ENCODE assay signal across 9 cellular contexts in genomic region chr14:24179961-24180726, GRCh38. TPM values are rescaled to one million over a fixed set of nuclear protein-coding genes. Genes with fewer than 3 reads are reported as not detected.
A peak's percentile ranks its signal among the peaks of the same experiment; 100 is the strongest.
DNase-seq lines count a peak whose midpoint lies in the region; ATAC-seq and TF ChIP-seq lines count a peak whose summit lies in the region.
"Had no signal": no experiment of that assay in that cellular context is flagged by ENCODE, and none has a peak within 500 bp of the region (broad histone marks: within the 10 kb centered on the region; RNA-seq: fewer than 3 reads in every experiment).

No MANE protein-coding gene starts in this region.

- H3K9me3 ChIP-seq in HEK293 (ENCODE audit: control insufficient read depth, insufficient read depth, low read depth, low read length) = no peaks in the 10 kb centered on the region
- H3K9me3 ChIP-seq in spleen = no peaks in the 10 kb centered on the region

- H3K27me3 Mint-ChIP-seq in activated naive CD8-positive, alpha-beta T cell treated with anti-CD3 and anti-CD28 coated beads, Interleukin-2, amount 50 U/mL, for 24 hours = no peaks in the 10 kb centered on the region

- no peak for DNase-seq in activated naive CD8-positive, alpha-beta T cell treated with anti-CD3 and anti-CD28 coated beads, Interleukin-2, amount 50 U/mL, for 24 hours
- DNase-seq in left ventricle myocardium superior (no peak), spleen (peak; percentile 41), GM13977 (ENCODE audit: low spot score) (no peak), SW480 (ENCODE audit: low spot score) (no peak)
- DNase-seq: RPMI8226 had no signal

- H3K4me3 ChIP-seq in HEK293 (ENCODE audit: low read depth, low read length) (no peak overlapping the region), spleen (no peak overlapping the region)

- WGBS in spleen, 5 donors = 76 to 87% (median 81%) methylated on average over 7 to 16 of the region's 16 CpGs

- no peak overlapping the region for H3K4me3 Mint-ChIP-seq in activated naive CD8-positive, alpha-beta T cell treated with anti-CD3 and anti-CD28 coated beads, Interleukin-2, amount 50 U/mL, for 24 hours

- TF ChIP-seq POLR2A in spleen (IDR thresholded peaks at IDR 0.05) = no peak

- no peaks in the 10 kb centered on the region for H3K9me3 Mint-ChIP-seq in activated naive CD8-positive, alpha-beta T cell treated with anti-CD3 and anti-CD28 coated beads, Interleukin-2, amount 50 U/mL, for 24 hours

- no peaks in the 10 kb centered on the region for H3K4me1 ChIP-seq in HEK293 (ENCODE audit: control insufficient read depth, insufficient read depth, low read length)
- H3K4me1 ChIP-seq in spleen = no peaks in the 10 kb centered on the region

- H3K36me3 ChIP-seq in HEK293 (ENCODE audit: control insufficient read depth in 2 of 2, insufficient read depth in 1 of 2, low read length in 2 of 2) (peaks cover 0 to 86% of the 10 kb centered on the region in 2 experiments; a peak in 2 of 3 replicates), spleen (peaks cover 2 to 100% (median 92%) of the 10 kb centered on the region in 6 donors)

- H3K4me1 Mint-ChIP-seq in activated naive CD8-positive, alpha-beta T cell treated with anti-CD3 and anti-CD28 coated beads, Interleukin-2, amount 50 U/mL, for 24 hours = no peaks in the 10 kb centered on the region

- intact Hi-C loops in left ventricle myocardium superior (cut with micrococcal nuclease) = no loop called here
- intact Hi-C loops in spleen (cut with DNase I; ENCODE audit: low total_unique reads) = no loop called here

- TF ChIP-seq CTCF in HEK293 (tag by site-specific recombination; IDR thresholded peaks at IDR 0.05) = no peak
- TF ChIP-seq CTCF in spleen (IDR thresholded peaks at IDR 0.05 in 8 of 11, conservative IDR thresholded peaks at IDR 0.05 in 3 of 11) = no peak
- no peak for TF ChIP-seq CTCF in GM13977 (IDR thresholded peaks at IDR 0.05; ENCODE audit: extremely low read depth, insufficient read depth, missing control alignments)

- CTCF ChIA-PET in HEK293 (lab: Yijun Ruan, JAX) = interaction anchor here (0.8 to 1.7 kb wide), 2 partner anchors 19 to 122 kb away, joined by 3 to 5 read pairs; partner anchors contain the start of gene IRF9

- peaks cover 29% of the 10 kb centered on the region for H3K36me3 Mint-ChIP-seq in activated naive CD8-positive, alpha-beta T cell treated with anti-CD3 and anti-CD28 coated beads, Interleukin-2, amount 50 U/mL, for 24 hours (ENCODE audit: low read depth)

- H3K27me3 ChIP-seq in spleen (replicated peaks in 1 of 7) = no peaks in the 10 kb centered on the region

- H3K27ac Mint-ChIP-seq in activated naive CD8-positive, alpha-beta T cell treated with anti-CD3 and anti-CD28 coated beads, Interleukin-2, amount 50 U/mL, for 24 hours = peak overlapping the region; percentile 47

- POLR2A ChIA-PET in HEK293 (lab: Yijun Ruan, JAX) = interaction anchor here (1.0 to 2.0 kb wide), 6 partner anchors 10 to 86 kb away, joined by 3 to 8 read pairs (median 3); partner anchors contain the start of genes IRF9, MDP1 and PCK2

- in situ Hi-C loops in GM13977 (cut with MboI; ENCODE audit: low pct_unique_long_range_greater_than_20kb, low sequenced_read_pairs, unreplicated experiment) = no loop called here

- no peak for ATAC-seq in activated naive CD8-positive, alpha-beta T cell treated with anti-CD3 and anti-CD28 coated beads, Interleukin-2, amount 50 U/mL, for 24 hours
- ATAC-seq in left ventricle myocardium superior (peak; percentile 74), GM19023 (IDR thresholded peaks at IDR 0.05; ENCODE audit: unreplicated experiment) (no peak)

- H3K27ac ChIP-seq in HEK293 (ENCODE audit: extremely low read depth, low read depth, low read length) (no peak overlapping the region; the same call in 1 of the 2 replicates), spleen (peak overlapping the region in 1 of 8 donors; percentile 26)

TF ChIP-seq in HEK293, 187 proteins besides CTCF, POLR2A, EP300 and RAD21 (continues in another document):
- no peak for TF ChIP-seq WT1 (tag by site-specific recombination; IDR thresholded peaks at IDR 0.05)
- TF ChIP-seq ZNF561 (tag by site-specific recombination; IDR thresholded peaks at IDR 0.05; ENCODE audit: borderline replicate concordance) = no peak
- TF ChIP-seq ZNF501 (tag by site-specific recombination; IDR thresholded peaks at IDR 0.05) = no peak
- TF ChIP-seq ZEB2 (tag by site-specific recombination; IDR thresholded peaks at IDR 0.05) = peak; percentile 67; the same call in 1 of the 2 replicates
- TF ChIP-seq SP2 (tag by site-specific recombination; IDR thresholded peaks at IDR 0.05) = no peak
- no peak for TF ChIP-seq ZNF518A (tag by site-specific recombination; conservative IDR thresholded peaks at IDR 0.05; ENCODE audit: low read depth)
- TF ChIP-seq, protein P1, sequence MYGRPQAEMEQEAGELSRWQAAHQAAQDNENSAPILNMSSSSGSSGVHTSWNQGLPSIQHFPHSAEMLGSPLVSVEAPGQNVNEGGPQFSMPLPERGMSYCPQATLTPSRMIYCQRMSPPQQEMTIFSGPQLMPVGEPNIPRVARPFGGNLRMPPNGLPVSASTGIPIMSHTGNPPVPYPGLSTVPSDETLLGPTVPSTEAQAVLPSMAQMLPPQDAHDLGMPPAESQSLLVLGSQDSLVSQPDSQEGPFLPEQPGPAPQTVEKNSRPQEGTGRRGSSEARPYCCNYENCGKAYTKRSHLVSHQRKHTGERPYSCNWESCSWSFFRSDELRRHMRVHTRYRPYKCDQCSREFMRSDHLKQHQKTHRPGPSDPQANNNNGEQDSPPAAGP (tag by site-specific recombination; IDR thresholded peaks at IDR 0.05) = peak; percentile 58; the same call in 1 of the 2 replicates
- peak; percentile 99 for TF ChIP-seq FEZF1 (tag by site-specific recombination; IDR thresholded peaks at IDR 0.05)
- TF ChIP-seq MEIS1 (CRISPR knock-in tag; IDR thresholded peaks at IDR 0.05; ENCODE audit: borderline replicate concordance) = no peak

RNA-seq across cellular contexts. Expression of gene REC8, which starts 8.3 kb away (rescaled TPM):
- total RNA-seq in left ventricle myocardium superior (3.2 TPM), spleen (10 to 100 TPM; 23.5 to 51.6 (median 38.0) TPM)
- polyA plus RNA-seq in spleen = 10 to 100 TPM; 23.6 to 48.0 (median 43.1) TPM

RNA-seq across cellular contexts. Expression of gene IPO4, which starts 8.5 kb away (rescaled TPM):
- total RNA-seq in left ventricle myocardium superior = 14.9 TPM
- total RNA-seq in spleen = 10 to 100 TPM; 20.0 to 49.7 (median 29.9) TPM
- 10 to 100 TPM; 10.0 to 14.7 (median 10.4) TPM for polyA plus RNA-seq in spleen

RNA-seq across cellular contexts. Expression of gene TM9SF1, which starts 15.1 kb away (rescaled TPM):
- total RNA-seq in left ventricle myocardium superior = 19.2 TPM
- 10 to 100 TPM; 30.4 to 53.6 (median 37.3) TPM for total RNA-seq in spleen
- polyA plus RNA-seq in spleen = 10 to 100 TPM in 1 of 3 donors, 1 to 10 TPM in 2; 4.7 to 12.7 (median 7.9) TPM

RNA-seq across cellular contexts. Expression of gene IRF9, which starts 19.1 kb away (rescaled TPM):
- total RNA-seq in left ventricle myocardium superior = 27.6 TPM
- total RNA-seq in spleen = 100 to 1,000 TPM; 122 to 265 (median 218) TPM
- polyA plus RNA-seq in spleen = 100 to 1,000 TPM in 2 of 3 donors, 10 to 100 TPM in 1; 85.8 to 166 (median 118) TPM

RNA-seq across cellular contexts. Expression of gene TSSK4, which starts 25.4 kb away (rescaled TPM):
- 0.25 TPM for total RNA-seq in left ventricle myocardium superior
- 1 to 10 TPM in 1 of 7 donors, under 1 TPM in 4, not detected in 2; 0.44 to 1.4 (median 0.61) TPM for total RNA-seq in spleen
- polyA plus RNA-seq in spleen = not detected
- polyA plus RNA-seq: H1 had no signal
